Comparison of ENCODE assay signal across 8 cellular contexts in the genomic region with DNA sequence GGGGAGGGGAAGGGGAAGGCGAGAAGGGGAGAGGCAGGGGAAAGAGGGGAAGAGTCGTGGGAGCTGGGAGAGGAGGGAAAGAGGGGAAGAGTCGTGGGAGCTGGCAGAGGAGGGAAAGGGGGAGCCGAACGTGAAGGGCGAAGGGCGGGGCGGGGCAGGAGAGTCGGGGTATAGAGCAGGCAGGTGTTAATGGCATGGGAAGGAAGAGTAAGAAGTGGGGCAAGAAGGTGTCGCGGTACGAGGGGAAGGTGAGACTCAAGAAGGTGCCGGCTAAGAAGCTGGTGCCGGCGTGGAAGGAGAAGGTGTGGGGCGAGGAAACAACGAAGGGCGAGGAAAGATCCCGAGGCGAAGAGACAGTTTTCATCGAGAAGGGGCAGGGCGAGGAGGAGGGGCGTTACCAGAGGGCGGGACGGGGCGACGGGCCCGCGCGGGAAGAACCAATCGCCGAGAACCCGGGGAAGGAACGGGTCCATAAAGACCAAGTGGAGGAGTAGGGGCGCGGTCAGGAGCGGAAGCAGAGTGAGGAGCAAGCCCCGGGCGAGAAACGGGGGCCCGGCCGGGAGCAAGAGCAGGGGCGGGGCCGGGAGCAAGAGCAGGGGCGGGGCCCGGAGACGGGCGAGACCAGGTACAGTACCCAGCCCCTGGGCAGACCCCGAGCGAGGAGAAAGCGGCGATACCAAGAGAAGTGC. TPM values are rescaled to one million over a fixed set of nuclear protein-coding genes. Genes with fewer than 3 reads are reported as not detected.
A peak's percentile ranks its signal among the peaks of the same experiment; 100 is the strongest.
DNase-seq lines count a peak whose midpoint lies in the region; ATAC-seq and TF ChIP-seq lines count a peak whose summit lies in the region.

No MANE protein-coding gene starts in this region.

- TF ChIP-seq CTCF in KMS-11 (conservative IDR thresholded peaks at IDR 0.05; ENCODE audit: low read depth, low read length) (no peak), Panc1 (IDR thresholded peaks at IDR 0.05) (no peak), esophagus muscularis mucosa (IDR thresholded peaks at IDR 0.05) (no peak)

- BruUV-seq in Panc1 (replicated peaks; lab: Mats Ljungman, UMichigan): no TSS peak

- ATAC-seq in GM21737 (IDR thresholded peaks at IDR 0.05; ENCODE audit: unreplicated experiment): peak; percentile 60
- peak; percentile 89 for ATAC-seq in Panc1

- H3K4me3 ChIP-seq in KMS-11 (IDR thresholded peaks at IDR 0.05; ENCODE audit: insufficient read depth, low read depth, low read length) (no peak overlapping the region), Panc1 (ENCODE audit: low read depth in 2 of 2, low read length in 2 of 2) (peak overlapping the region; percentile 72 to 96), esophagus muscularis mucosa (peak overlapping the region; percentile 65 to 74 (median 72))

- H3K27ac ChIP-seq in KMS-11: peak overlapping the region; percentile 56
- H3K27ac ChIP-seq in Panc1 (ENCODE audit: low read length): peak overlapping the region; percentile 80
- peak overlapping the region; percentile 92 to 99 (median 94) for H3K27ac ChIP-seq in esophagus muscularis mucosa (replicated peaks in 1 of 4)

- H3K9me3 ChIP-seq in Panc1 (ENCODE audit: control insufficient read depth, insufficient read depth, low read depth, low read length) (no peaks in the 10 kb centered on the region), esophagus muscularis mucosa (no peaks in the 10 kb centered on the region)

- TF ChIP-seq EP300 in esophagus muscularis mucosa (IDR thresholded peaks at IDR 0.05): no peak

- H3K79me2 ChIP-seq in KMS-11 (ENCODE audit: insufficient read depth, low read depth): no peaks in the 10 kb centered on the region

- TF ChIP-seq POLR2A in esophagus muscularis mucosa (IDR thresholded peaks at IDR 0.05; ENCODE audit: low read depth): peak; percentile 40

- H3K4me2 ChIP-seq in KMS-11: peak overlapping the region; percentile 83

- no peaks in the 10 kb centered on the region for H4K20me1 ChIP-seq in KMS-11 (ENCODE audit: insufficient read depth)

- peak overlapping the region; percentile 39; the same call in 1 of the 2 replicates for H3K9ac ChIP-seq in KMS-11

- intact Hi-C loops in Panc1 (cut with micrococcal nuclease; ENCODE audit: unreplicated experiment) (loop anchor here (1.0 to 2.0 kb wide), 2 partner anchors 91 to 103 kb away; no protein-coding TSS in a partner anchor), esophagus muscularis mucosa (cut with DNase I) (loop anchor here (2.0 to 10.0 kb wide), 3 partner anchors 39 to 431 kb away; a partner anchor contains a TSS)

- in situ Hi-C loops in Panc1 (cut with HindIII; ENCODE audit: low pct_unique_long_range_greater_than_20kb, low sequenced_read_pairs): no loop called here

- H3K36me3 ChIP-seq in KMS-11 (ENCODE audit: insufficient read depth) (no peaks in the 10 kb centered on the region), Panc1 (ENCODE audit: control insufficient read depth, insufficient read depth, low read length) (no peaks in the 10 kb centered on the region), esophagus muscularis mucosa (peaks cover 0 to 33% (median 0%) of the 10 kb centered on the region in 4 donors)

- H3K27me3 ChIP-seq in KMS-11 (ENCODE audit: insufficient read depth, low read depth) (no peaks in the 10 kb centered on the region), Panc1 (ENCODE audit: control insufficient read depth, insufficient read depth, low read length) (no peaks in the 10 kb centered on the region), esophagus muscularis mucosa (no peaks in the 10 kb centered on the region)

- CTCF ChIA-PET in Panc1 (lab: Charles Lee): interaction anchor here (0.6 to 1.6 kb wide), 5 partner anchors 38 to 101 kb away, joined by 3 to 10 read pairs (median 5); a partner anchor contains a TSS

- POLR2A ChIA-PET in Panc1 (lab: Charles Lee): interaction anchor here (0.6 kb wide), 3 partner anchors 111 to 953 kb away, joined by 3 to 4 read pairs (median 4); no protein-coding TSS in a partner anchor

- WGBS in esophagus muscularis mucosa: 1% methylated on average over 52 of the region's 52 CpGs

- H2AFZ ChIP-seq in KMS-11 (ENCODE audit: low read depth): peak overlapping the region; percentile 99

- H3K4me1 ChIP-seq in KMS-11 (ENCODE audit: low read depth, poor library complexity, severe bottlenecking) (peaks cover 6% of the 10 kb centered on the region), Panc1 (ENCODE audit: control insufficient read depth, insufficient read depth, low read length) (peaks cover 4% of the 10 kb centered on the region; the same call in 1 of the 2 replicates), esophagus muscularis mucosa (peaks cover 5 to 21% (median 17%) of the 10 kb centered on the region in 4 donors)

- DNase-seq in DMS79 (lab: John Stamatoyannopoulos, UW) (peak; percentile 90), Panc1 (ENCODE audit: low read depth, low spot score) (peak; percentile 83), esophagus muscularis mucosa (ENCODE audit: extremely low spot score) (peak; percentile 99), myocyte (ENCODE audit: low read depth) (peak; percentile 96)
- peak; percentile 97 for DNase-seq in activated T-cell treated with anti-CD3 and anti-CD28 coated beads, Interleukin-2, amount 50 U/mL, for 48 hours
- DNase-seq in stimulated activated CD8-positive, alpha-beta memory T cell treated with anti-CD3 and anti-CD28 coated beads, Interleukin-7, amount 100 ng/mL, for 24 hours (ENCODE audit: low read depth): peak; percentile 86

RNA-seq across cellular contexts. Expression of a gene that starts 0.5 kb away (rescaled TPM):
- total RNA-seq in Panc1 (2021; ENCODE audit: unreplicated experiment): 8.9 TPM
- polyA plus RNA-seq in Panc1 (2012; ENCODE audit: insufficient read length): 0.67 TPM
- 1 to 10 TPM; 2.3 to 6.6 (median 3.4) TPM for total RNA-seq in esophagus muscularis mucosa
- 0.78 and 1.1 TPM in 2 replicates for total RNA-seq in myocyte
- polyA plus RNA-seq in myocyte (2012): 2.8 TPM

RNA-seq across cellular contexts. Expression of a gene that starts 16.4 kb away (rescaled TPM):
- 17.2 TPM for total RNA-seq in Panc1 (2021; ENCODE audit: unreplicated experiment)
- 14.4 TPM for polyA plus RNA-seq in Panc1 (2012; ENCODE audit: insufficient read length)
- total RNA-seq in esophagus muscularis mucosa: 10 to 100 TPM in 1 of 4 donors, 1 to 10 TPM in 3; 2.3 to 13.0 (median 4.2) TPM
- 1.2 and 2.3 TPM in 2 replicates for total RNA-seq in myocyte
- polyA plus RNA-seq in myocyte (2012): 5.8 TPM

RNA-seq across cellular contexts. Expression of a gene that starts 20.3 kb away (rescaled TPM):
- total RNA-seq in Panc1 (2021; ENCODE audit: unreplicated experiment): 143 TPM
- polyA plus RNA-seq in Panc1 (2012; ENCODE audit: insufficient read length): 197 TPM
- 10 to 100 TPM; 10.8 to 26.5 (median 21.5) TPM for total RNA-seq in esophagus muscularis mucosa
- 51.6 and 68.5 TPM in 2 replicates for total RNA-seq in myocyte
- 75.6 TPM for polyA plus RNA-seq in myocyte (2012)

RNA-seq across cellular contexts. Expression of a gene that starts 32.0 kb away (rescaled TPM):
- total RNA-seq in Panc1 (2021; ENCODE audit: unreplicated experiment) (201 TPM), esophagus muscularis mucosa (1 to 10 TPM; 7.8 to 8.6 (median 8.1) TPM), myocyte (not detected in 2 replicates)
- polyA plus RNA-seq in Panc1 (2012; ENCODE audit: insufficient read length): 306 TPM
- 0.95 TPM for polyA plus RNA-seq in myocyte (2012)

RNA-seq across cellular contexts. Expression of a gene that starts 38.3 kb away (rescaled TPM):
- total RNA-seq in Panc1 (2021; ENCODE audit: unreplicated experiment) (388 TPM), esophagus muscularis mucosa (100 to 1,000 TPM; 145 to 259 (median 212) TPM), myocyte (391 and 475 TPM in 2 replicates)
- polyA plus RNA-seq in Panc1 (2012; ENCODE audit: insufficient read length): 462 TPM
- polyA plus RNA-seq in myocyte (2012): 391 TPM
